8 cellular contexts compared by ENCODE assay signal in genomic region chr19:45876411-45877197, GRCh38. TPM values are rescaled to one million over a fixed set of nuclear protein-coding genes. Genes with fewer than 3 reads are reported as not detected.
DNase-seq lines count a peak whose midpoint lies in the region; ATAC-seq, FAIRE-seq and TF ChIP-seq lines count a peak whose summit lies in the region.

No MANE protein-coding gene starts in this region.

- intact Hi-C loops in CD4-positive, alpha-beta memory T cell (cut with micrococcal nuclease): no loop called here
- intact Hi-C loops in pancreas (cut with DNase I): no loop called here

- CTCF ChIA-PET in CD4-positive, alpha-beta memory T cell (lab: Charles Lee; ENCODE audit: partially characterized antibody): no interaction called here

- no peak for FAIRE-seq in pancreas (lab: Jason Lieb, UNC)

- H3K4me3 ChIP-seq in CD4-positive, alpha-beta memory T cell (ENCODE audit: low read length in 2 of 2): no peak overlapping the region
- H3K4me3 ChIP-seq in fibroblast of pulmonary artery (replicated peaks; ENCODE audit: low read depth, low read length): no peak overlapping the region
- H3K4me3 ChIP-seq in pancreas: peak overlapping the region in 2 of 4 donors; percentile 11 to 33

- no peaks in the 10 kb centered on the region for H3K9me3 Mint-ChIP-seq in CD4-positive, alpha-beta memory T cell
- no peaks in the 10 kb centered on the region for H3K9me3 Mint-ChIP-seq in T-helper 2 cell treated with Interferon-gamma antibody and Interleukin-4, amounts not matched to agents 5 μg/mL and 100 μg/mL, for 36 hours

- 4 to 9% methylated on average over 39 to 41 of the region's 41 CpGs for WGBS in pancreas, 2 donors

- peaks cover 11 to 30% (median 17%) of the 10 kb centered on the region in 4 donors for H3K4me1 Mint-ChIP-seq in CD4-positive, alpha-beta memory T cell
- H3K4me1 Mint-ChIP-seq in T-helper 2 cell treated with Interferon-gamma antibody and Interleukin-4, amounts not matched to agents 5 μg/mL and 100 μg/mL, for 36 hours (ENCODE audit: low read depth): peaks cover 14% of the 10 kb centered on the region

- DNase-seq in CD4-positive, alpha-beta memory T cell: peak in 1 of 5 donors; percentile 18
- DNase-seq in T-helper 2 cell treated with Interferon-gamma antibody and Interleukin-4, amounts not matched to agents 5 μg/mL and 100 μg/mL, for 36 hours (ENCODE audit: low spot score): no peak
- DNase-seq in fibroblast of pulmonary artery (ENCODE audit: low read depth) (peak; percentile 22), pancreas (peak; percentile 70 to 89 (median 83))

- H3K27ac Mint-ChIP-seq in CD4-positive, alpha-beta memory T cell: peak overlapping the region in 6 of 7 donors; percentile 30 to 85 (median 42)
- H3K27ac Mint-ChIP-seq in T-helper 2 cell treated with Interferon-gamma antibody and Interleukin-4, amounts not matched to agents 5 μg/mL and 100 μg/mL, for 36 hours: peak overlapping the region; percentile 72

- TF ChIP-seq CTCF in fibroblast of pulmonary artery (IDR thresholded peaks at IDR 0.05; ENCODE audit: low read length, missing control alignments): no peak
- no peak for TF ChIP-seq CTCF in pancreas (IDR thresholded peaks at IDR 0.05)

- peak overlapping the region; percentile 2 for H3K27ac ChIP-seq in CD4-positive, alpha-beta memory T cell (ENCODE audit: low read depth, low read length)
- peak overlapping the region; percentile 87 to 96 (median 93) for H3K27ac ChIP-seq in pancreas

- H3K27me3 Mint-ChIP-seq in CD4-positive, alpha-beta memory T cell: peaks cover 6 to 8% of the 10 kb centered on the region in 2 donors
- peaks cover 10% of the 10 kb centered on the region for H3K27me3 Mint-ChIP-seq in T-helper 2 cell treated with Interferon-gamma antibody and Interleukin-4, amounts not matched to agents 5 μg/mL and 100 μg/mL, for 36 hours (ENCODE audit: low read depth)

- no peaks in the 10 kb centered on the region for H3K36me3 ChIP-seq in CD4-positive, alpha-beta memory T cell (ENCODE audit: insufficient read depth, low read length)
- H3K36me3 ChIP-seq in pancreas: no peaks in the 10 kb centered on the region

- H3K4me3 Mint-ChIP-seq in CD4-positive, alpha-beta memory T cell: peak overlapping the region in 5 of 8 donors; percentile 13 to 75 (median 33)
- H3K4me3 Mint-ChIP-seq in T-helper 2 cell treated with Interferon-gamma antibody and Interleukin-4, amounts not matched to agents 5 μg/mL and 100 μg/mL, for 36 hours: peak overlapping the region; percentile 6

- H3K9me3 ChIP-seq in CD4-positive, alpha-beta memory T cell (ENCODE audit: control insufficient read depth in 1 of 2, low read length in 2 of 2): no peaks in the 10 kb centered on the region
- H3K9me3 ChIP-seq in pancreas: no peaks in the 10 kb centered on the region

- H3K4me1 ChIP-seq in CD4-positive, alpha-beta memory T cell (ENCODE audit: insufficient read depth, low read length): peaks cover 17% of the 10 kb centered on the region
- H3K4me1 ChIP-seq in pancreas: peaks cover 44 to 75% (median 67%) of the 10 kb centered on the region in 3 donors

- ATAC-seq in pancreas: peak; percentile 42 to 72 (median 64)
- no peak for ATAC-seq in GM19035 (IDR thresholded peaks at IDR 0.05; ENCODE audit: unreplicated experiment)
- no peak for ATAC-seq in HG03354 (IDR thresholded peaks at IDR 0.05; ENCODE audit: poor library complexity, severe bottlenecking, unreplicated experiment)
- no peak for ATAC-seq in HG03520 (IDR thresholded peaks at IDR 0.05; ENCODE audit: unreplicated experiment)
- no peak for ATAC-seq in HG03280 (IDR thresholded peaks at IDR 0.05; ENCODE audit: unreplicated experiment)

- H3K27me3 ChIP-seq in CD4-positive, alpha-beta memory T cell (ENCODE audit: insufficient read depth, low read length): no peaks in the 10 kb centered on the region
- no peaks in the 10 kb centered on the region for H3K27me3 ChIP-seq in pancreas

- POLR2A ChIA-PET in CD4-positive, alpha-beta memory T cell (lab: Charles Lee; ENCODE audit: partially characterized antibody): interaction anchor here (1.0 kb wide), 1 partner anchor 9 kb away, joined by 3 read pairs; the partner anchor contains the start of gene IRF2BP1

- no peaks in the 10 kb centered on the region for H3K36me3 Mint-ChIP-seq in CD4-positive, alpha-beta memory T cell
- no peaks in the 10 kb centered on the region for H3K36me3 Mint-ChIP-seq in T-helper 2 cell treated with Interferon-gamma antibody and Interleukin-4, amounts not matched to agents 5 μg/mL and 100 μg/mL, for 36 hours (ENCODE audit: low read depth)

RNA-seq across cellular contexts. Expression of gene IRF2BP1, which starts 9.3 kb away (rescaled TPM):
- 10 to 100 TPM; 33.7 to 35.8 TPM for total RNA-seq in CD4-positive, alpha-beta memory T cell
- 1 to 10 TPM; 2.4 to 8.2 TPM for polyA plus RNA-seq in CD4-positive, alpha-beta memory T cell
- total RNA-seq in pancreas: 10 to 100 TPM; 10.0 to 19.4 (median 14.7) TPM
- 10 to 100 TPM; 13.3 to 21.5 TPM for polyA plus RNA-seq in pancreas

RNA-seq across cellular contexts. Expression of gene FOXA3, which starts 12.5 kb away (rescaled TPM):
- not detected for total RNA-seq in CD4-positive, alpha-beta memory T cell
- polyA plus RNA-seq in CD4-positive, alpha-beta memory T cell: not detected
- total RNA-seq in pancreas: 10 to 100 TPM; 20.6 to 45.0 (median 28.3) TPM
- 10 to 100 TPM; 19.8 to 24.1 TPM for polyA plus RNA-seq in pancreas

RNA-seq across cellular contexts. Expression of gene SYMPK, which starts 13.7 kb away (rescaled TPM):
- total RNA-seq in CD4-positive, alpha-beta memory T cell: 10 to 100 TPM; 93.9 to 98.2 TPM
- 10 to 100 TPM in 1 of 2 donors, 1 to 10 TPM in 1; 6.0 to 17.5 TPM for polyA plus RNA-seq in CD4-positive, alpha-beta memory T cell
- 10 to 100 TPM; 25.7 to 44.7 (median 28.5) TPM for total RNA-seq in pancreas
- polyA plus RNA-seq in pancreas: 100 to 1,000 TPM; 133 to 142 TPM

RNA-seq across cellular contexts. Expression of gene MYPOP, which starts 25.8 kb away (rescaled TPM):
- 10 to 100 TPM; 12.9 to 15.1 TPM for total RNA-seq in CD4-positive, alpha-beta memory T cell
- under 1 TPM; 0.10 to 0.87 TPM for polyA plus RNA-seq in CD4-positive, alpha-beta memory T cell
- total RNA-seq in pancreas: 1 to 10 TPM; 3.6 to 5.6 (median 4.4) TPM
- 1 to 10 TPM; 5.2 to 6.9 TPM for polyA plus RNA-seq in pancreas

RNA-seq across cellular contexts. Expression of gene NANOS2, which starts 38.0 kb away (rescaled TPM):
- not detected for total RNA-seq in CD4-positive, alpha-beta memory T cell
- not detected for polyA plus RNA-seq in CD4-positive, alpha-beta memory T cell
- not detected for total RNA-seq in pancreas
- polyA plus RNA-seq in pancreas: not detected

Comparison
In these comparisons a context has a peak if more than half of its experiments do, and no peak if none do; other contexts are left out.
1. ATAC-seq: peak in pancreas (4 of 4); none in GM19035 (single experiment), HG03354 (single experiment), HG03520 (single experiment) and HG03280 (single experiment).
2. RNA of gene FOXA3, which starts 12.5 kb away (total RNA-seq): 20.6 to 45.0 TPM in pancreas; not detected in CD4-positive, alpha-beta memory T cell; every median in the first group is over 10 times any median in the second.